22 cellular contexts compared by ENCODE assay signal in genomic region chr10:126204320-126204719, GRCh38.
DNase-seq lines count a peak whose midpoint lies in the region; ATAC-seq, FAIRE-seq and TF ChIP-seq lines count a peak whose summit lies in the region.
"Had no signal": no experiment of that assay in that cellular context is flagged by ENCODE, and none has a peak within 500 bp of the region (broad histone marks: within the 10 kb centered on the region; RNA-seq: fewer than 3 reads in every experiment).

No MANE protein-coding gene starts in this region.

- no peak overlapping the region for H3K18ac ChIP-seq in H1 (ENCODE audit: extremely low read depth, low read length)

- TF ChIP-seq EP300 in H1 (IDR thresholded peaks at IDR 0.05; ENCODE audit: borderline replicate concordance in 1 of 2, low read depth in 2 of 2, low read length in 2 of 2), result no peak

- no peak overlapping the region for H3K27ac ChIP-seq in H1 (ENCODE audit: low read depth, low read length)
- H3K27ac ChIP-seq in thoracic aorta, result peak overlapping the region; percentile 1 to 48
- H3K27ac ChIP-seq: 22Rv1, colonic mucosa, heart right ventricle, left ventricle myocardium inferior, upper lobe of left lung had no signal

- H3K14ac ChIP-seq in H1 (ENCODE audit: insufficient read length), result no peak overlapping the region

- H3K9me3 ChIP-seq in H1 (ENCODE audit: insufficient read depth in 2 of 2, low read depth in 1 of 2, low read length in 1 of 2), result no peaks in the 10 kb centered on the region; a peak in 1 of 4 replicates
- H3K9me3 ChIP-seq in thoracic aorta, result no peaks in the 10 kb centered on the region
- H3K9me3 ChIP-seq: Caco-2, colonic mucosa, heart right ventricle, left ventricle myocardium inferior, upper lobe of left lung had no signal

- H2AFZ ChIP-seq in H1 (ENCODE audit: low read length), result peak overlapping the region; percentile 84

- no peak overlapping the region for H2BK15ac ChIP-seq in H1 (ENCODE audit: low read length)

- no peak for TF ChIP-seq POLR2A in H1 (IDR thresholded peaks at IDR 0.05; ENCODE audit: control extremely low read depth in 1 of 2, low read depth in 2 of 2, low read length in 2 of 2)

- H3K23ac ChIP-seq in H1 (ENCODE audit: insufficient read length), result no peak overlapping the region

- no peak overlapping the region for H2BK120ac ChIP-seq in H1 (replicated peaks; ENCODE audit: low read depth, low read length)

- peak; percentile 22 for DNase-seq in DMS153 (lab: John Stamatoyannopoulos, UW)
- no peak for DNase-seq in DMS153 treated with DMSO at 0.1 percent for 48 hours (lab: John Stamatoyannopoulos, UW; ENCODE audit: unreplicated experiment)
- peak; percentile 50 for DNase-seq in NCI-H69 (lab: John Stamatoyannopoulos, UW)
- DNase-seq in H1 (ENCODE audit: low read depth in 1 of 2, low spot score in 2 of 2), result no peak
- no peak for DNase-seq in thoracic aorta (ENCODE audit: low spot score)
- DNase-seq in stimulated activated CD4-positive, alpha-beta T cell treated with anti-CD3 and anti-CD28 coated beads, Interleukin-4, amount 100 ng/mL, for 1 hour, result no peak
- no peak for DNase-seq in stimulated activated naive CD8-positive, alpha-beta T cell treated with anti-CD3 and anti-CD28 coated beads, Interleukin-15, amount 100 ng/mL, for 72 hours
- no peak for DNase-seq in NCI-H446 (lab: John Stamatoyannopoulos, UW)
- DNase-seq: activated CD4-positive, alpha-beta T cell treated with anti-CD3 and anti-CD28 coated beads for 1 hour; activated CD8-positive, alpha-beta memory T cell treated with anti-CD3 and anti-CD28 coated beads for 24 hours; activated naive CD8-positive, alpha-beta T cell treated with anti-CD3 and anti-CD28 coated beads for 36 hours; Caco-2; colonic mucosa; heart right ventricle; HFFc6; left ventricle myocardium inferior; NCI-H1694 treated with DMSO at 0.1 percent for 48 hours; Right ventricle myocardium superior; stimulated activated CD4-positive, alpha-beta T cell treated with anti-CD3 and anti-CD28 coated beads, Interleukin-1b, Interleukin-23, amount 100 ng/mL, for 48 hours had no signal

- no peak overlapping the region for H4K8ac ChIP-seq in H1 (ENCODE audit: extremely low read depth, insufficient read depth, low read length)

- POLR2A ChIA-PET in H1 (lab: Charles Lee; ENCODE audit: partially characterized antibody), result no interaction called here

- H3K4me3 ChIP-seq in H1 (ENCODE audit: extremely low read depth in 1 of 4, insufficient read depth in 2 of 4, low read depth in 3 of 4, low read length in 4 of 4) (no peak overlapping the region), thoracic aorta (no peak overlapping the region)
- H3K4me3 ChIP-seq: colonic mucosa, heart right ventricle, left ventricle myocardium inferior, upper lobe of left lung had no signal

- H3K27me3 ChIP-seq in H1 (replicated peaks in 1 of 4; ENCODE audit: control insufficient read depth in 3 of 4, extremely low read depth in 1 of 4, insufficient read depth in 3 of 4, low read length in 3 of 4), result no peaks in the 10 kb centered on the region
- no peaks in the 10 kb centered on the region for H3K27me3 ChIP-seq in thoracic aorta (replicated peaks; ENCODE audit: insufficient read depth)
- H3K27me3 ChIP-seq: colonic mucosa, upper lobe of left lung had no signal

- no peak for ATAC-seq in thoracic aorta (ENCODE audit: insufficient number of reproducible peaks, low FRiP score, low read depth)
- ATAC-seq in stimulated activated naive CD8-positive, alpha-beta T cell treated with anti-CD3 and anti-CD28 coated beads, Interleukin-15, amount 100 ng/mL, for 72 hours, result no peak
- ATAC-seq: heart right ventricle had no signal

- H3K23me2 ChIP-seq in H1 (ENCODE audit: low read depth, low read length), result no peaks in the 10 kb centered on the region

- no peaks in the 10 kb centered on the region for H3K79me1 ChIP-seq in H1 (ENCODE audit: low read depth, low read length)

- H3K79me2 ChIP-seq in H1 (ENCODE audit: control insufficient read depth in 1 of 2, insufficient read depth in 2 of 2, low read length in 2 of 2), result no peaks in the 10 kb centered on the region

- no peak overlapping the region for H3K9ac ChIP-seq in H1 (replicated peaks in 1 of 4; ENCODE audit: extremely low read depth in 1 of 4, low read depth in 3 of 4, low read length in 3 of 4)

- H3K27ac Mint-ChIP-seq in stimulated activated naive CD8-positive, alpha-beta T cell treated with anti-CD3 and anti-CD28 coated beads, Interleukin-15, amount 100 ng/mL, for 72 hours, result no peak overlapping the region
- H3K27ac Mint-ChIP-seq: activated naive CD8-positive, alpha-beta T cell treated with anti-CD3 and anti-CD28 coated beads for 36 hours; HFFc6; stimulated activated naive CD8-positive, alpha-beta T cell treated with anti-CD3 and anti-CD28 coated beads, Interleukin-15, Interleukin-2, amounts not matched to agents 100 ng/mL and 50 ng/mL, for 24 hours had no signal

- H2BK5ac ChIP-seq in H1 (ENCODE audit: low read depth, low read length), result no peak overlapping the region

- no peak overlapping the region for H4K5ac ChIP-seq in H1 (ENCODE audit: insufficient read length, low read depth, low read length)

- CTCF ChIA-PET in H1 (lab: Charles Lee; ENCODE audit: partially characterized antibody), result interaction anchor here (1.0 kb wide), 1 partner anchor 11 kb away, joined by 3 read pairs; no protein-coding TSS in a partner anchor

- H4K91ac ChIP-seq in H1 (replicated peaks; ENCODE audit: insufficient read length, low read length), result peak overlapping the region; percentile 47

- no peak overlapping the region for H2BK12ac ChIP-seq in H1 (ENCODE audit: low read depth, low read length)

- no peaks in the 10 kb centered on the region for H3K27me3 Mint-ChIP-seq in stimulated activated naive CD8-positive, alpha-beta T cell treated with anti-CD3 and anti-CD28 coated beads, Interleukin-15, amount 100 ng/mL, for 72 hours
- H3K27me3 Mint-ChIP-seq: stimulated activated naive CD8-positive, alpha-beta T cell treated with anti-CD3 and anti-CD28 coated beads, Interleukin-15, Interleukin-2, amounts not matched to agents 100 ng/mL and 50 ng/mL, for 24 hours had no signal

- no peak overlapping the region for H3K56ac ChIP-seq in H1 (replicated peaks; ENCODE audit: insufficient read length, low read depth, low read length)

- H4K20me1 ChIP-seq in H1 (replicated peaks in 1 of 2; ENCODE audit: control insufficient read depth in 1 of 2, insufficient read depth in 2 of 2, low read length in 2 of 2), result no peaks in the 10 kb centered on the region

- no peaks in the 10 kb centered on the region for H3K4me1 Mint-ChIP-seq in stimulated activated naive CD8-positive, alpha-beta T cell treated with anti-CD3 and anti-CD28 coated beads, Interleukin-15, amount 100 ng/mL, for 72 hours
- H3K4me1 Mint-ChIP-seq: activated naive CD8-positive, alpha-beta T cell treated with anti-CD3 and anti-CD28 coated beads for 36 hours had no signal

- TF ChIP-seq CTCF in H1 (IDR thresholded peaks at IDR 0.05; ENCODE audit: control extremely low read depth in 1 of 3, insufficient read depth in 1 of 3, low read depth in 1 of 3, low read length in 3 of 3) (no peak), thoracic aorta (IDR thresholded peaks at IDR 0.05) (no peak)

- H3K9me3 Mint-ChIP-seq in stimulated activated naive CD8-positive, alpha-beta T cell treated with anti-CD3 and anti-CD28 coated beads, Interleukin-15, amount 100 ng/mL, for 72 hours, result peaks cover 0 to 8% of the 10 kb centered on the region in 2 donors
- H3K9me3 Mint-ChIP-seq: activated naive CD8-positive, alpha-beta T cell treated with anti-CD3 and anti-CD28 coated beads for 36 hours; stimulated activated naive CD8-positive, alpha-beta T cell treated with anti-CD3 and anti-CD28 coated beads, Interleukin-15, Interleukin-2, amounts not matched to agents 100 ng/mL and 50 ng/mL, for 24 hours had no signal

- no peak overlapping the region for H3K4me3 Mint-ChIP-seq in stimulated activated naive CD8-positive, alpha-beta T cell treated with anti-CD3 and anti-CD28 coated beads, Interleukin-15, amount 100 ng/mL, for 72 hours
- H3K4me3 Mint-ChIP-seq: activated naive CD8-positive, alpha-beta T cell treated with anti-CD3 and anti-CD28 coated beads for 36 hours; HFFc6; stimulated activated naive CD8-positive, alpha-beta T cell treated with anti-CD3 and anti-CD28 coated beads, Interleukin-15, Interleukin-2, amounts not matched to agents 100 ng/mL and 50 ng/mL, for 24 hours had no signal

- FAIRE-seq in H1 (lab: Jason Lieb, UNC), result no peak

- H2BK20ac ChIP-seq in H1 (ENCODE audit: low read length), result no peak overlapping the region

- no peak for TF ChIP-seq RAD21 in H1 (IDR thresholded peaks at IDR 0.05 in 1 of 2, conservative IDR thresholded peaks at IDR 0.05 in 1 of 2; ENCODE audit: low read depth in 2 of 2, low read length in 2 of 2)

- no peak overlapping the region for H2AK5ac ChIP-seq in H1 (ENCODE audit: low read depth, low read length)

- no peaks in the 10 kb centered on the region for H3K4me1 ChIP-seq in H1 (replicated peaks in 1 of 4; ENCODE audit: control insufficient read depth in 3 of 4, insufficient read depth in 4 of 4, low read length in 3 of 4)
- H3K4me1 ChIP-seq in thoracic aorta (ENCODE audit: control insufficient read depth in 1 of 2, low read depth in 2 of 2), result peaks cover 21 to 27% of the 10 kb centered on the region in 2 donors
- H3K4me1 ChIP-seq: Caco-2, colonic mucosa, upper lobe of left lung had no signal

- H3K36me3 ChIP-seq in H1 (ENCODE audit: control insufficient read depth in 2 of 4, insufficient read depth in 4 of 4, low read length in 3 of 4) (no peaks in the 10 kb centered on the region), thoracic aorta (no peaks in the 10 kb centered on the region)
- H3K36me3 ChIP-seq: colonic mucosa, heart right ventricle, left ventricle myocardium inferior, upper lobe of left lung had no signal

- H3K4ac ChIP-seq in H1 (replicated peaks; ENCODE audit: insufficient read length, low read depth, low read length), result no peak overlapping the region

- WGBS in H1 (ENCODE audit: extremely low coverage in 1 of 2, insufficient coverage in 1 of 2, insufficient read length in 1 of 2, insufficient replicate concordance in 2 of 2, low coverage in 1 of 2, low lambda C conversion rate in 2 of 2, missing lambda C conversion rate in 1 of 2), 2 experiments, result 91% methylated on average over 4 of the region's 4 CpGs; no CpG with 5 or more reads in 1 of the 2 experiments

- no peak overlapping the region for H3K4me2 ChIP-seq in H1 (ENCODE audit: insufficient read depth in 1 of 2, low read depth in 2 of 2, low read length in 2 of 2)

TF ChIP-seq in H1, 55 proteins besides CTCF, POLR2A, EP300 and RAD21:
- TF ChIP-seq MAFK (IDR thresholded peaks at IDR 0.05; ENCODE audit: low read depth, low read length) (0 out of 2 replicates have a peak, but pooled peaks have one; percentile 3), TEAD4 (IDR thresholded peaks at IDR 0.05; ENCODE audit: low read depth, low read length) (no peak)

Comparison
In these comparisons a context has a peak if more than half of its experiments do, and no peak if none do; other contexts are left out.
1. DNase-seq: peak in DMS153 (single experiment) and NCI-H69 (single experiment); none in DMS153 treated with DMSO at 0.1 percent for 48 hours (single experiment), H1 (0 of 2), thoracic aorta (single experiment), stimulated activated CD4-positive, alpha-beta T cell treated with anti-CD3 and anti-CD28 coated beads, Interleukin-4, amount 100 ng/mL, for 1 hour (single experiment), stimulated activated naive CD8-positive, alpha-beta T cell treated with anti-CD3 and anti-CD28 coated beads, Interleukin-15, amount 100 ng/mL, for 72 hours (0 of 2) and NCI-H446 (0 of 2).